8 cellular contexts compared by ENCODE assay signal in the genomic region with DNA sequence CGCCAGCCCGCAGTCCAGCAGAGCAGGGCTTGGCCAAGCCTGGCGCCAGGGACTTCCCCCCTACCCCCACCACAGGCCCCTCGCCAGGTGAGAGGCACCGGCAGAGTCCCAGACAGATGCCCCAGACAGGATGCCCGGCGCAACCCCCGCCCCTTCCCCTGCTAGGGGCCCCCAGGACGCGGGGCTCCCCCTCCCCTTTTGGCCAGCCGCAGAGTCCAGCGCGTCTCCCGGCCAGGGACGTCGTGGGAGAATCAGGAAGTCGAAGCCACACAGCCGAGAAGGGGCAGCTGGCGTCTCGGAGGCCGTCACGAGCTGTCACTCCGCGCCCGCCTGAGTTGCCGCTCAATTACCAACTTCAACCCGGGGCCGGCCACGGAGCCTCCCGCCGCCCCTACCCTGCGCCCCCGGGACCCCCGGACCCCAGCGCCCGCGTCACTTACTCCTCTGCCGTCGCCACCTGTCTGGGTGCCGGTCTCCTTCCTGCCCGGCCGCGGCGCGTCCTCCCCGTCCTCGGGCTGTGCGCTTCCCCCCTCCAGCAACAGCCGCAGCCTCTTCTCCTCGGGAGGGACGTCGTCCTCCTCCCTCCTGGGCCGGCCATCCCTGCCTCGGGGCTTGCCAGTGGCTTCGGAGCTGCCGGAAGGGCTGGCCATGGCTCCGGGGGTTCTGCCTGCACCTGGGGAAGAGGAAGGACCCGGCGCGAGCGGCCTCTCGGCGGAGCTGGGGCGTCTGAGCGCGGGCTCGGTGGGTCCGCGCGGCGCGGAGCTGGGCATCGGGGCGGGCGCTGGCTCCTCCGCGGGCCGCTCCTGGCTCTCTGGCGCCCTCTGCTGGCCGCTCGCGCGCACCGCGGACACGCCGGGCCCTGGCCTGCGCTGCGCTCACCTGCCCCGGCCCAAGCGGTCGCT.
DNase-seq lines count a peak whose midpoint lies in the region; ATAC-seq and TF ChIP-seq lines count a peak whose summit lies in the region.
"Not testable (repeated sequence)": the region's sequence is repeated elsewhere in the genome, so short reads cannot be mapped to it uniquely, and the experiment has no call there.

No MANE protein-coding gene starts in this region.

- H3K4me3 ChIP-seq in Panc1 (ENCODE audit: low read depth in 2 of 2, low read length in 2 of 2) (peak overlapping the region; percentile 31 to 36), iPS-18a (ENCODE audit: low read length) (peak overlapping the region; percentile 54)

- not testable (repeated sequence) for H3K4me1 ChIP-seq in Panc1 (ENCODE audit: control insufficient read depth, insufficient read depth, low read length)
- peaks cover 11% of the 10 kb centered on the region for H3K4me1 ChIP-seq in iPS-18a (ENCODE audit: control insufficient read depth, low read depth, low read length)

- ATAC-seq in Panc1 = peak; percentile 98
- ATAC-seq in activated CD8-positive, alpha-beta T cell treated with anti-CD3 and anti-CD28 coated beads, Interleukin-2, amount 10 ng/mL, durations not matched to agents 7 days and 5 days = not testable (repeated sequence)
- ATAC-seq in central memory CD8-positive, alpha-beta T cell (replicated peaks; ENCODE audit: extremely low read depth, poor library complexity, severe bottlenecking) = peak; percentile 32

- intact Hi-C loops in Panc1 (cut with micrococcal nuclease; ENCODE audit: unreplicated experiment) = not testable (repeated sequence)

- H3K9me3 ChIP-seq in Panc1 (ENCODE audit: control insufficient read depth, insufficient read depth, low read depth, low read length); iPS-18a (ENCODE audit: control insufficient read depth, low read depth, low read length): not testable (repeated sequence)

- H3K4me3 Mint-ChIP-seq in IgD-negative memory B cell (peak overlapping the region in 3 of 4 donors; percentile 65 to 74 (median 66)), progenitor cell of endocrine pancreas (ENCODE audit: low read depth) (peak overlapping the region; percentile 60)
- H3K4me3 Mint-ChIP-seq in activated CD8-positive, alpha-beta T cell treated with anti-CD3 and anti-CD28 coated beads, Interleukin-2, amount 10 ng/mL, durations not matched to agents 7 days and 5 days = peak overlapping the region; percentile 34
- H3K4me3 Mint-ChIP-seq in central memory CD8-positive, alpha-beta T cell = peak overlapping the region; percentile 65

- not testable (repeated sequence) for H3K9me3 Mint-ChIP-seq in IgD-negative memory B cell; activated CD8-positive, alpha-beta T cell treated with anti-CD3 and anti-CD28 coated beads, Interleukin-2, amount 10 ng/mL, durations not matched to agents 7 days and 5 days (ENCODE audit: insufficient read depth); central memory CD8-positive, alpha-beta T cell; progenitor cell of endocrine pancreas (ENCODE audit: low read depth)

- not testable (repeated sequence) for BruUV-seq in Panc1 (replicated peaks; lab: Mats Ljungman, UMichigan)

- peak; percentile 83 for TF ChIP-seq CTCF in Panc1 (IDR thresholded peaks at IDR 0.05)
- peak; percentile 85 for TF ChIP-seq CTCF in progenitor cell of endocrine pancreas (IDR thresholded peaks at IDR 0.05; ENCODE audit: unreplicated experiment)

- H3K27me3 Mint-ChIP-seq in IgD-negative memory B cell = peaks cover 21% of the 10 kb centered on the region
- H3K27me3 Mint-ChIP-seq in activated CD8-positive, alpha-beta T cell treated with anti-CD3 and anti-CD28 coated beads, Interleukin-2, amount 10 ng/mL, durations not matched to agents 7 days and 5 days (ENCODE audit: low read depth) = peaks cover 29% of the 10 kb centered on the region
- peaks cover 61% of the 10 kb centered on the region for H3K27me3 Mint-ChIP-seq in central memory CD8-positive, alpha-beta T cell
- peaks cover 57% of the 10 kb centered on the region for H3K27me3 Mint-ChIP-seq in progenitor cell of endocrine pancreas

- POLR2A ChIA-PET in Panc1 (lab: Charles Lee); activated CD8-positive, alpha-beta T cell treated with anti-CD3 and anti-CD28 coated beads, Interleukin-2, amount 10 ng/mL, durations not matched to agents 7 days and 5 days (lab: Charles Lee): not testable (repeated sequence)

- H3K27me3 ChIP-seq in Panc1 (ENCODE audit: control insufficient read depth, insufficient read depth, low read length) = not testable (repeated sequence)
- peaks cover 20% of the 10 kb centered on the region for H3K27me3 ChIP-seq in iPS-18a (ENCODE audit: control insufficient read depth, insufficient read depth, low read length)

- not testable (repeated sequence) for H3K9ac ChIP-seq in iPS-18a (ENCODE audit: low read length)

- in situ Hi-C loops in Panc1 (cut with HindIII; ENCODE audit: low pct_unique_long_range_greater_than_20kb, low sequenced_read_pairs) = not testable (repeated sequence)

- H3K27ac ChIP-seq in Panc1 (ENCODE audit: low read length); iPS-18a (ENCODE audit: low read length): not testable (repeated sequence)

- H3K27ac Mint-ChIP-seq in IgD-negative memory B cell; activated CD8-positive, alpha-beta T cell treated with anti-CD3 and anti-CD28 coated beads, Interleukin-2, amount 10 ng/mL, durations not matched to agents 7 days and 5 days; central memory CD8-positive, alpha-beta T cell (ENCODE audit: low read depth); progenitor cell of endocrine pancreas: not testable (repeated sequence)

- H3K36me3 ChIP-seq in Panc1 (ENCODE audit: control insufficient read depth, insufficient read depth, low read length); iPS-18a (ENCODE audit: control insufficient read depth, low read depth, low read length): not testable (repeated sequence)

- DNase-seq in COR-L47 (lab: John Stamatoyannopoulos, UW) (peak; percentile 45), progenitor cell of endocrine pancreas (ENCODE audit: low spot score, unreplicated experiment) (peak; percentile 82)
- DNase-seq in Panc1 (ENCODE audit: low read depth, low spot score) = not testable (repeated sequence)
- DNase-seq in activated CD8-positive, alpha-beta T cell treated with anti-CD3 and anti-CD28 coated beads, Interleukin-2, amount 10 ng/mL, durations not matched to agents 7 days and 5 days = peak; percentile 62
- peak; percentile 36 to 62 for DNase-seq in central memory CD8-positive, alpha-beta T cell (ENCODE audit: low spot score in 2 of 2)
- DNase-seq in stimulated activated naive CD4-positive, alpha-beta T cell (lab: John Stamatoyannopoulos, UW) = peak; percentile 26 to 78 (median 46)

- not testable (repeated sequence) for H3K36me3 Mint-ChIP-seq in IgD-negative memory B cell; activated CD8-positive, alpha-beta T cell treated with anti-CD3 and anti-CD28 coated beads, Interleukin-2, amount 10 ng/mL, durations not matched to agents 7 days and 5 days (ENCODE audit: low read depth); central memory CD8-positive, alpha-beta T cell (ENCODE audit: insufficient read depth); progenitor cell of endocrine pancreas (ENCODE audit: insufficient read depth)

- H3K4me1 Mint-ChIP-seq in IgD-negative memory B cell; central memory CD8-positive, alpha-beta T cell; progenitor cell of endocrine pancreas (ENCODE audit: low read depth): not testable (repeated sequence)
- H3K4me1 Mint-ChIP-seq in activated CD8-positive, alpha-beta T cell treated with anti-CD3 and anti-CD28 coated beads, Interleukin-2, amount 10 ng/mL, durations not matched to agents 7 days and 5 days (ENCODE audit: low read depth) = peaks cover 10% of the 10 kb centered on the region

- CTCF ChIA-PET in Panc1 (lab: Charles Lee) = interaction anchor here (0.7 kb wide), 2 partner anchors 28 to 457 kb away, joined by 3 read pairs; no protein-coding TSS in a partner anchor
- CTCF ChIA-PET in activated CD8-positive, alpha-beta T cell treated with anti-CD3 and anti-CD28 coated beads, Interleukin-2, amount 10 ng/mL, durations not matched to agents 7 days and 5 days (lab: Charles Lee) = interaction anchor here (0.6 to 1.4 kb wide), 2 partner anchors 39 to 91 kb away, joined by 3 to 5 read pairs; no protein-coding TSS in a partner anchor
